In the genomic region with DNA sequence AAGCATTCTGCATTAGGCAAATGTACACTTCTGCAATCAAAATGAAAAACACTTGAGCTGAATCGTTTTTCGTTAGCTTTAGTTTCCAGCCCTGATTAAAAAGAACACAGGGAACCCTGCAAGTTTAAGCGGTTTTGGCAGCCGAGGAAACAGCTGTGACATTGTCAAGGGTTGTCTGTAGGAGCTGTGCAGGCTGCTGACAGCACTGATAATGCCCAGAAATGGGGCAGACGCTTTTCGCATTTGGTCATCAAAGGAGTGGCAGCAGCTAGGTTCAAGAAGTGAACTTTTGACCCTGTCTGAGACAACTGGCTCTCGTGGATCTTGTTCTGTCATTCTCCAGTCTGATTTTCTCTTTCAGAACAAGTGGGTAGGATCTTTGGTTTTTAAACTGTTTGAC, we compare ENCODE assay signal across 16 cellular contexts.
DNase-seq lines count a peak whose midpoint lies in the region; FAIRE-seq and TF ChIP-seq lines count a peak whose summit lies in the region.
"Had no signal": no experiment of that assay in that cellular context is flagged by ENCODE, and none has a peak within 500 bp of the region (broad histone marks: within the 10 kb centered on the region; RNA-seq: fewer than 3 reads in every experiment).

No MANE protein-coding gene starts in this region.

- 3 to 5% (median 4%) methylated on average over 7 of the region's 7 CpGs for whole genome bisulfite sequencing in small intestine, 3 donors

- no peak overlapping the region for H2AFZ ChIP-seq in Karpas-422 (ENCODE audit: low read length)

- no peaks in the 10 kb centered on the region for H3K9me2 ChIP-seq in Karpas-422 (replicated peaks; ENCODE audit: insufficient read depth, low read length)

- H3K36me3 ChIP-seq in Karpas-422 (ENCODE audit: insufficient read depth, low read length), result no peaks in the 10 kb centered on the region
- no peaks in the 10 kb centered on the region for H3K36me3 ChIP-seq in small intestine (ENCODE audit: control insufficient read depth in 2 of 2, insufficient read depth in 2 of 2, low read length in 2 of 2)

- H3K27me3 Mint-ChIP-seq in glutamatergic neuron (ENCODE audit: unreplicated experiment), result peaks cover 2% of the 10 kb centered on the region
- no peaks in the 10 kb centered on the region for H3K27me3 Mint-ChIP-seq in MCF 10A (ENCODE audit: insufficient read depth, unreplicated experiment)

- CTCF ChIA-PET in MCF 10A (lab: Yijun Ruan, JAX), result interaction anchor here (0.6 to 1.5 kb wide), 6 partner anchors 8 to 168 kb away, joined by 3 to 10 read pairs (median 5); a partner anchor contains a TSS

- H3K36me3 Mint-ChIP-seq in glutamatergic neuron (ENCODE audit: unreplicated experiment) (no peaks in the 10 kb centered on the region), MCF 10A (ENCODE audit: insufficient read depth, unreplicated experiment) (no peaks in the 10 kb centered on the region)
- H3K36me3 Mint-ChIP-seq: activated CD4-positive, alpha-beta memory T cell treated with anti-CD3 and anti-CD28 coated beads for 36 hours had no signal

- no TSS peak for BruUV-seq in MCF 10A (replicated peaks; lab: Mats Ljungman, UMichigan)

- H3K4me1 Mint-ChIP-seq in glutamatergic neuron (ENCODE audit: low read depth, unreplicated experiment), result peaks cover 5% of the 10 kb centered on the region
- peaks cover 22% of the 10 kb centered on the region for H3K4me1 Mint-ChIP-seq in MCF 10A (ENCODE audit: insufficient read depth, unreplicated experiment)

- H4K20me1 ChIP-seq in Karpas-422 (ENCODE audit: insufficient read depth, low read depth, low read length), result no peaks in the 10 kb centered on the region

- no peak overlapping the region for H3K27ac ChIP-seq in Karpas-422 (ENCODE audit: low read length)
- H3K27ac ChIP-seq in small intestine (ENCODE audit: low read depth in 1 of 2, low read length in 1 of 2), result no peak overlapping the region

- H3K27me3 ChIP-seq in Karpas-422 (ENCODE audit: low read length) (no peaks in the 10 kb centered on the region), small intestine (ENCODE audit: control insufficient read depth in 2 of 2, insufficient read depth in 2 of 2, low read length in 2 of 2) (no peaks in the 10 kb centered on the region)

- no peak overlapping the region for H3K9ac ChIP-seq in Karpas-422 (ENCODE audit: low read length)

- no peak for TF ChIP-seq CTCF in fibroblast of mammary gland (conservative IDR thresholded peaks at IDR 0.05; ENCODE audit: control insufficient read depth, insufficient read depth, low read depth, low read length)
- no peak for TF ChIP-seq CTCF in glutamatergic neuron (IDR thresholded peaks at IDR 0.05; ENCODE audit: partially characterized antibody, unreplicated experiment)
- TF ChIP-seq CTCF in MCF 10A (IDR thresholded peaks at IDR 0.05; ENCODE audit: unreplicated experiment), result no peak

- DNase-seq in Karpas-422 (peak; percentile 6), fibroblast of mammary gland (ENCODE audit: low read depth) (peak; percentile 45), medulla oblongata (ENCODE audit: extremely low spot score) (peak; percentile 15), small intestine (peak; percentile 4), glutamatergic neuron (no peak), ecto neural progenitor cell (ENCODE audit: low spot score) (no peak), RCC 7860 (ENCODE audit: low spot score) (no peak), MCF 10A (ENCODE audit: unreplicated experiment) (no peak)
- DNase-seq: activated CD4-positive, alpha-beta memory T cell treated with anti-CD3 and anti-CD28 coated beads for 36 hours; activated naive CD4-positive, alpha-beta T cell treated with anti-CD3 and anti-CD28 coated beads for 36 hours; CD4-positive, alpha-beta T cell; mesendoderm; NCI-H2029; stimulated activated CD4-positive, alpha-beta T cell treated with anti-CD3 and anti-CD28 coated beads, Interleukin-12 subunit alpha, Interleukin-12 subunit beta, amount 100 ng/mL, for 4 hours; stimulated activated CD8-positive, alpha-beta memory T cell treated with anti-CD3 and anti-CD28 coated beads, Interleukin-4, amount 100 ng/mL, for 48 hours had no signal

- intact Hi-C loops in MCF 10A (cut with micrococcal nuclease), result no loop called here

- no peak overlapping the region for H3K4me2 ChIP-seq in Karpas-422 (ENCODE audit: low read depth, low read length, poor library complexity, severe bottlenecking)

- H3K79me2 ChIP-seq in Karpas-422 (ENCODE audit: low read length), result no peaks in the 10 kb centered on the region

- no peak for FAIRE-seq in small intestine (lab: Jason Lieb, UNC)
- FAIRE-seq in RCC 7860 (lab: Jason Lieb, UNC), result no peak

- H3K9me3 ChIP-seq in Karpas-422 (ENCODE audit: low read length) (no peaks in the 10 kb centered on the region), small intestine (ENCODE audit: control insufficient read depth, low read depth) (no peaks in the 10 kb centered on the region)

- H3K4me3 Mint-ChIP-seq in glutamatergic neuron (ENCODE audit: unreplicated experiment) (no peak overlapping the region), MCF 10A (ENCODE audit: unreplicated experiment) (no peak overlapping the region)
- H3K4me3 Mint-ChIP-seq: activated CD4-positive, alpha-beta memory T cell treated with anti-CD3 and anti-CD28 coated beads for 36 hours; activated naive CD4-positive, alpha-beta T cell treated with anti-CD3 and anti-CD28 coated beads for 36 hours; CD4-positive, alpha-beta T cell; T-helper 1 cell treated with Interleukin-12 subunit alpha and Interleukin-12 subunit beta and Interleukin-4 antibody, amounts not matched to agents 30 μg/mL and 1 μg/mL, for 36 hours had no signal

- H3K27ac Mint-ChIP-seq in glutamatergic neuron (ENCODE audit: unreplicated experiment) (no peak overlapping the region), MCF 10A (ENCODE audit: low read depth, unreplicated experiment) (no peak overlapping the region)
- H3K27ac Mint-ChIP-seq: activated CD4-positive, alpha-beta memory T cell treated with anti-CD3 and anti-CD28 coated beads for 36 hours; activated naive CD4-positive, alpha-beta T cell treated with anti-CD3 and anti-CD28 coated beads for 36 hours; CD4-positive, alpha-beta T cell; T-helper 1 cell treated with Interleukin-12 subunit alpha and Interleukin-12 subunit beta and Interleukin-4 antibody, amounts not matched to agents 30 μg/mL and 1 μg/mL, for 36 hours had no signal

- H3K9me3 Mint-ChIP-seq in glutamatergic neuron (ENCODE audit: unreplicated experiment) (no peaks in the 10 kb centered on the region), MCF 10A (ENCODE audit: unreplicated experiment) (no peaks in the 10 kb centered on the region)
- H3K9me3 Mint-ChIP-seq: activated CD4-positive, alpha-beta memory T cell treated with anti-CD3 and anti-CD28 coated beads for 36 hours; activated naive CD4-positive, alpha-beta T cell treated with anti-CD3 and anti-CD28 coated beads for 36 hours; CD4-positive, alpha-beta T cell; T-helper 1 cell treated with Interleukin-12 subunit alpha and Interleukin-12 subunit beta and Interleukin-4 antibody, amounts not matched to agents 30 μg/mL and 1 μg/mL, for 36 hours had no signal

- POLR2A ChIA-PET in MCF 10A (lab: Yijun Ruan, JAX), result interaction anchor here (0.8 to 2.0 kb wide), 4 partner anchors 8 to 687 kb away, joined by 3 to 5 read pairs (median 4); a partner anchor contains a TSS

- H3K4me3 ChIP-seq in Karpas-422 (ENCODE audit: low read length) (no peak overlapping the region), fibroblast of mammary gland (ENCODE audit: control insufficient read depth, low read depth, low read length) (no peak overlapping the region), small intestine (ENCODE audit: low read depth in 1 of 2, low read length in 2 of 2) (no peak overlapping the region)

- no peaks in the 10 kb centered on the region for H3K4me1 ChIP-seq in Karpas-422 (ENCODE audit: low read length)
- no peaks in the 10 kb centered on the region for H3K4me1 ChIP-seq in small intestine (ENCODE audit: control insufficient read depth in 2 of 2, insufficient read depth in 1 of 2, low read depth in 1 of 2, low read length in 1 of 2)

Comparison
In these comparisons a context has a peak if more than half of its experiments do, and no peak if none do; other contexts are left out.
1. DNase-seq: peak in Karpas-422 (single experiment), fibroblast of mammary gland (single experiment), medulla oblongata (single experiment) and small intestine (single experiment); none in glutamatergic neuron (single experiment), ecto neural progenitor cell (single experiment), RCC 7860 (single experiment) and MCF 10A (single experiment).